ENCODE assay signal across 19 cellular contexts in the genomic region with DNA sequence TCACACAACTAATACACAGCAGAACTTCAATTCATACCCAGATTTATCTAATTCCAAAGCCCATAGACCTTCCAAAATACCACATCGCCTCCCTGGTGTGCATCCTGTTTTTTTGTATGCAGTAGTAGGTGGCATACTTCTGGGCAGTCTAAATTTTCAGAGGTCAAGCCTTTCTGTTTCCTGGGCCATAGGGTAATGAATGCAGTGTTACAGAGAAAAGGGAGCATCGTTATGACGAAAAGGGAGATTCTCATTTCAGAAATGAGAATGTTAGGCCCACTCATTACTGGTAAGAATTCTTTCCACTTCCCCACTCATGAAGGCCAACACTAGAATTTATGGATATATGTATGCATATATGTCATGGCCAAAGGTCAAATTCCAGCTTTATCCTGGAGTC.
A peak's percentile ranks its signal among the peaks of the same experiment; 100 is the strongest.
DNase-seq lines count a peak whose midpoint lies in the region; ATAC-seq, FAIRE-seq and TF ChIP-seq lines count a peak whose summit lies in the region.
"Had no signal": no experiment of that assay in that cellular context is flagged by ENCODE, and none has a peak within 500 bp of the region (broad histone marks: within the 10 kb centered on the region; RNA-seq: fewer than 3 reads in every experiment).

No MANE protein-coding gene starts in this region.

- ATAC-seq in GM19455 (IDR thresholded peaks at IDR 0.05; ENCODE audit: unreplicated experiment) (no peak), GM18868 (IDR thresholded peaks at IDR 0.05; ENCODE audit: unreplicated experiment) (no peak)
- ATAC-seq: GM23338, HepG2 had no signal

- FAIRE-seq in small intestine (lab: Jason Lieb, UNC) = no peak
- FAIRE-seq: D721Med, G401.6, GM19239, H54, HepG2 had no signal

- no peaks in the 10 kb centered on the region for H3K36me3 ChIP-seq in ACC112 (ENCODE audit: insufficient read depth, low read length)
- H3K36me3 ChIP-seq in brain microvascular endothelial cell (replicated peaks) = no peaks in the 10 kb centered on the region
- no peaks in the 10 kb centered on the region for H3K36me3 ChIP-seq in small intestine (ENCODE audit: control insufficient read depth in 2 of 2, insufficient read depth in 2 of 2, low read length in 2 of 2)

- H3K4me1 ChIP-seq in ACC112 (ENCODE audit: control insufficient read depth, insufficient read depth, low read length, unreplicated experiment) = no peaks in the 10 kb centered on the region
- no peaks in the 10 kb centered on the region for H3K4me1 ChIP-seq in small intestine (ENCODE audit: control insufficient read depth in 2 of 2, insufficient read depth in 1 of 2, low read depth in 1 of 2, low read length in 1 of 2)
- H3K4me1 ChIP-seq: Caco-2 had no signal

- in situ Hi-C loops in brain microvascular endothelial cell (cut with HindIII; ENCODE audit: low pct_ligation_motif_present, low sequenced_read_pairs) = no loop called here

- H3K79me2 ChIP-seq in ACC112 (ENCODE audit: control insufficient read depth, insufficient read depth, low read length, unreplicated experiment) = no peaks in the 10 kb centered on the region

- no peaks in the 10 kb centered on the region for H3K9me3 ChIP-seq in small intestine (ENCODE audit: control insufficient read depth, low read depth)
- H3K9me3 ChIP-seq: Caco-2 had no signal

- H3K27ac ChIP-seq in ACC112 (ENCODE audit: low read depth, low read length) (peak overlapping the region; percentile 26; the same call in 1 of the 2 replicates), brain microvascular endothelial cell (peak overlapping the region; percentile 81), small intestine (ENCODE audit: low read depth in 1 of 2, low read length in 1 of 2) (no peak overlapping the region)
- H3K27ac ChIP-seq: C4-2B had no signal

- peak; percentile 25 for DNase-seq in GM12865 (ENCODE audit: low read depth)
- no peak for DNase-seq in brain microvascular endothelial cell
- DNase-seq in small intestine = peak; percentile 1
- no peak for DNase-seq in NCI-H2196 (lab: John Stamatoyannopoulos, UW; ENCODE audit: unreplicated experiment)
- DNase-seq: 8988T; Caco-2; CD4-positive, alpha-beta T cell; HCEC 1CT; KBM-7 had no signal

- WGBS in small intestine, 3 donors = 83 to 91% (median 84%) methylated on average over 3 of the region's 3 CpGs

- TF ChIP-seq CTCF in GM12865 (IDR thresholded peaks at IDR 0.05; ENCODE audit: insufficient read depth, low read depth, low read length, missing control alignments) (no peak), brain microvascular endothelial cell (IDR thresholded peaks at IDR 0.05; ENCODE audit: low read depth, low read length, missing control alignments) (no peak)

- H2AFZ ChIP-seq in ACC112 (ENCODE audit: low read length, unreplicated experiment) = no peak overlapping the region
- H2AFZ ChIP-seq: GM23338 had no signal

- H3K27me3 ChIP-seq in ACC112 (ENCODE audit: insufficient read depth, low read length) (no peaks in the 10 kb centered on the region), brain microvascular endothelial cell (replicated peaks) (no peaks in the 10 kb centered on the region), small intestine (ENCODE audit: control insufficient read depth in 2 of 2, insufficient read depth in 2 of 2, low read length in 2 of 2) (no peaks in the 10 kb centered on the region)

- H3K4me3 ChIP-seq in ACC112 (ENCODE audit: low read depth, low read length) (no peak overlapping the region), GM12865 (ENCODE audit: low read depth, low read length) (no peak overlapping the region), brain microvascular endothelial cell (ENCODE audit: low read depth, low read length) (no peak overlapping the region), small intestine (ENCODE audit: low read depth in 1 of 2, low read length in 2 of 2) (no peak overlapping the region)
- H3K4me3 ChIP-seq: GM23338 had no signal

Comparison
In these comparisons a context has a peak if more than half of its experiments do, and no peak if none do; other contexts are left out.
1. H3K27ac ChIP-seq: peak in ACC112 (single experiment) and brain microvascular endothelial cell (single experiment); none in small intestine (0 of 2).
2. DNase-seq: peak in GM12865 (single experiment) and small intestine (single experiment); none in brain microvascular endothelial cell (single experiment) and NCI-H2196 (single experiment).